In genomic region chr21:45555557-45556301, GRCh38 we compare ENCODE assay signal across 8 cellular contexts. TPM values are rescaled to one million over a fixed set of nuclear protein-coding genes. Genes with fewer than 3 reads are reported as not detected.
DNase-seq lines count a peak whose midpoint lies in the region; ATAC-seq and TF ChIP-seq lines count a peak whose summit lies in the region.

No MANE protein-coding gene starts in this region.

- no peak overlapping the region for H3K4me2 ChIP-seq in neural cell (ENCODE audit: low read length)

- no peaks in the 10 kb centered on the region for H3F3A ChIP-seq in neural cell (ENCODE audit: insufficient read depth, low read length, poor library complexity, severe bottlenecking)

- peak overlapping the region; percentile 69 to 87 (median 80) for H3K27ac ChIP-seq in Peyer's patch
- no peak overlapping the region for H3K27ac ChIP-seq in foreskin keratinocyte
- H3K27ac ChIP-seq in neural cell (ENCODE audit: low read length) = peak overlapping the region; percentile 8
- peak overlapping the region; percentile 75 for H3K27ac ChIP-seq in upper lobe of right lung

- peak; percentile 32 to 96 (median 77) for TF ChIP-seq CTCF in Peyer's patch (IDR thresholded peaks at IDR 0.05)
- peak; percentile 79 for TF ChIP-seq CTCF in foreskin keratinocyte (conservative IDR thresholded peaks at IDR 0.05)
- peak; percentile 69 for TF ChIP-seq CTCF in neural cell (IDR thresholded peaks at IDR 0.05; ENCODE audit: poor library complexity, severe bottlenecking)
- TF ChIP-seq CTCF in upper lobe of right lung (IDR thresholded peaks at IDR 0.05) = peak; percentile 61

- H4K20me1 ChIP-seq in neural cell (ENCODE audit: insufficient read depth) = no peaks in the 10 kb centered on the region

- no peaks in the 10 kb centered on the region for H3K9me3 ChIP-seq in Peyer's patch
- H3K9me3 ChIP-seq in neural cell (ENCODE audit: low read length) = no peaks in the 10 kb centered on the region
- H3K9me3 ChIP-seq in upper lobe of right lung = no peaks in the 10 kb centered on the region

- TF ChIP-seq EP300 in neural cell (conservative IDR thresholded peaks at IDR 0.05; ENCODE audit: poor library complexity, severe bottlenecking) = no peak

- H3K27me3 ChIP-seq in Peyer's patch (peaks cover 0 to 4% of the 10 kb centered on the region in 2 donors), foreskin keratinocyte (peaks cover 8% of the 10 kb centered on the region), neural cell (ENCODE audit: insufficient read depth, low read depth, low read length) (no peaks in the 10 kb centered on the region), upper lobe of right lung (no peaks in the 10 kb centered on the region)

- DNase-seq in Daoy (ENCODE audit: low read depth) (peak; percentile 93), Peyer's patch (peak; percentile 65 to 93 (median 80)), foreskin keratinocyte (peak in 1 of 2 donors; percentile 68), upper lobe of right lung (peak; percentile 88)
- DNase-seq in activated naive CD4-positive, alpha-beta T cell treated with anti-CD3 and anti-CD28 coated beads, Interleukin-2, amount 50 U/mL, for 16 hours = peak; percentile 48

- H3K4me3 ChIP-seq in Peyer's patch (peak overlapping the region; percentile 43 to 64 (median 62)), neural cell (ENCODE audit: low read length) (peak overlapping the region; percentile 57), upper lobe of right lung (peak overlapping the region; percentile 49)

- H3K9ac ChIP-seq in neural cell (ENCODE audit: low read length) = peak overlapping the region; percentile 38

- peak; percentile 61 for TF ChIP-seq RAD21 in neural cell (conservative IDR thresholded peaks at IDR 0.05)

- H3K9me2 ChIP-seq in neural cell (ENCODE audit: insufficient read depth, low read length) = no peaks in the 10 kb centered on the region

- H2AFZ ChIP-seq in neural cell (ENCODE audit: low read depth, low read length) = no peak overlapping the region

- H3K4me1 ChIP-seq in Peyer's patch = peaks cover 3 to 26% (median 17%) of the 10 kb centered on the region in 4 donors
- H3K4me1 ChIP-seq in foreskin keratinocyte = no peaks in the 10 kb centered on the region
- H3K4me1 ChIP-seq in upper lobe of right lung = peaks cover 11% of the 10 kb centered on the region

- intact Hi-C loops in upper lobe of right lung (cut with DNase I) = loop anchor here (10.0 kb wide), 1 partner anchor 269 kb away; no protein-coding TSS in a partner anchor

- no peak for TF ChIP-seq POLR2A in Peyer's patch (IDR thresholded peaks at IDR 0.05)

- peak; percentile 51 for ATAC-seq in HG03095 (IDR thresholded peaks at IDR 0.05; ENCODE audit: unreplicated experiment)
- peak; percentile 58 for ATAC-seq in foreskin keratinocyte
- peak; percentile 84 for ATAC-seq in upper lobe of right lung
- ATAC-seq in HG03442 (IDR thresholded peaks at IDR 0.05; ENCODE audit: unreplicated experiment) = no peak

- no peaks in the 10 kb centered on the region for H3K36me3 ChIP-seq in Peyer's patch
- H3K36me3 ChIP-seq in neural cell (ENCODE audit: insufficient read depth, low read length) = no peaks in the 10 kb centered on the region
- H3K36me3 ChIP-seq in upper lobe of right lung = no peaks in the 10 kb centered on the region

- no peaks in the 10 kb centered on the region for H3K79me2 ChIP-seq in neural cell (replicated peaks; ENCODE audit: insufficient read depth, low read length)

TF ChIP-seq in neural cell, 6 proteins besides CTCF, POLR2A, EP300 and RAD21:
- TF ChIP-seq SMC3 (conservative IDR thresholded peaks at IDR 0.05; ENCODE audit: poor library complexity) (peak; percentile 63), MXI1 (conservative IDR thresholded peaks at IDR 0.05; ENCODE audit: poor library complexity, severe bottlenecking) (peak; percentile 42), EZH2 (IDR thresholded peaks at IDR 0.05; ENCODE audit: borderline replicate concordance, insufficient read depth, low read length, poor library complexity, severe bottlenecking) (no peak)

RNA-seq across cellular contexts. Expression of gene SLC19A1, which starts 13.5 kb away (rescaled TPM):
- total RNA-seq in Daoy (2014; rRNA removed; shearing (Covaris generic)) = 11.7 and 16.3 TPM in 2 replicates
- total RNA-seq in Peyer's patch = 10 to 100 TPM; 10.7 to 70.8 (median 30.5) TPM
- 11.3 and 12.7 TPM in 2 replicates for total RNA-seq in foreskin keratinocyte
- polyA plus RNA-seq in foreskin keratinocyte = 12.1 and 14.7 TPM in 2 replicates
- 2.9 and 5.6 TPM in 2 replicates for polyA plus RNA-seq in neural cell
- 9.7 and 10.2 TPM in 2 replicates for polyA minus RNA-seq in neural cell
- 39.3 TPM for total RNA-seq in upper lobe of right lung
